In the genomic region with DNA sequence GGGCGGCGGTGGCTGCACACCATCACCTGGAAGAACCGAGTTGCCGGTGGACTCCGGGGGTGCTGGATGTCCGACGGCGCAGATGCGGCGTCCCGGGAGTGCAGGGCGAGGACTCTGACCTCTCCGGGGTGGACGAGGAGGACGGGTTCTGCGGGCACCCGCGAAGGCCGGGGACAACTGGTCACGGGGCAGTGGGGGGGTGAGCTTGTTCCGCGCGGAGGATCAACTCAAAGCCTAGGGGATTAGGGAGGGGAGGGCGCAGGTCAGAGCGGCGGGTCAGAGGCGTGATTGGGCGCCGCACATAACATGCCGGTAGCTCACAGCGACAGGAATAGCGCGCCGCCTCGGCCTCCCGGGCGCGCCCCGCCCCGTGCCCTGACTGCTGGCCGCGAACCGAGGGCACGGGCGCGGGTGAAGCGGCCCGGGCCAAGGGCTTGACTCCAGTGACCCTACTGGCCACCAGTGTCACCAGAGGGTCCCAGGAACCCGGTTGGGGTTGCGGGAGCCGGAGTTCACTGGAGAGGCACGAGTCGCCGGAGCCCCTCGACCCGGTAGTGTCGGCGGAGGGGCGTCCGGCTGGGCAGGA, we compare ENCODE assay signal across 8 cellular contexts. TPM values are rescaled to one million over a fixed set of nuclear protein-coding genes. Genes with fewer than 3 reads are reported as not detected.
A peak's percentile ranks its signal among the peaks of the same experiment; 100 is the strongest.
DNase-seq lines count a peak whose midpoint lies in the region; ATAC-seq and TF ChIP-seq lines count a peak whose summit lies in the region.

A gene with protein sequence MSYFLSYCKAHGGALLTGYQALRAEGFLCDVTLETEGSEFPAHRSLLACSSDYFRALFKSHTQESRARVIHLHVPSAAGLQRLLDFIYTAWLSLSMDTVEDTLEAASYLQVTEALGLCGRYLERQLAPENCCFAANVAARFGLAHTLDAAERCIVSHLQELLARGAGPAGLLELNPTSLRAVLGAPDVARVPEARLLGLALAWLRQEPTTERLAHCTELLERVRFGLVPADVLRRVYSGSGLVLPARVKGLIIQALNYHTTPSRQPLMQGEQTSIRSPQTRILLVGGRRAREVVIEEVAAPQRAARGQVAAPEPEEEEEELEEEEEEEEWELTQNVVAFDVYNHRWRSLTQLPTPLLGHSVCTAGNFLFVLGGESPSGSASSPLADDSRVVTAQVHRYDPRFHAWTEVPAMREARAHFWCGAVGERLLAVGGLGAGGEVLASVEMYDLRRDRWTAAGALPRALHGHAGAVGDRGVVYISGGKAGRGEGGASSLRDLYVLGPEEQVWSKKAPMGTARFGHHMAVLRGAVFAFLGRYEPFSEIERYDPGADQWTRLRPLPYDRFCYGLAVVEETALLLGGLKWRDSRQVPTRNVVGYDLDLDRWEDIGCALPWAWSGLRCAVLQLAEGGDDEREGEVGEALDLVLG (minus strand): TSS at position 179 of the 586 bp plus-strand sequence. CDS start 542 bp downstream, outside the sequence.

- WGBS in lung, 2 donors: 5 to 42% methylated on average over 34 to 60 of the region's 60 CpGs
- WGBS in body of pancreas, 2 donors: 2% methylated on average over 34 of the region's 60 CpGs; no CpG with 5 or more reads in 1 of the 2 donors

- intact Hi-C loops in vagina (cut with DNase I): no loop called here
- intact Hi-C loops in body of pancreas (cut with DNase I): no loop called here

- H3K27ac ChIP-seq in brain microvascular endothelial cell: no peak within 1 kb of the TSS
- peak within 1 kb of the TSS in 1 of 2 donors; percentile 93 for H3K27ac ChIP-seq in lung (ENCODE audit: low read depth in 1 of 2, low read length in 1 of 2)
- H3K27ac ChIP-seq in vagina: no peak within 1 kb of the TSS
- no peak within 1 kb of the TSS for H3K27ac ChIP-seq in body of pancreas

- ATAC-seq in lung (ENCODE audit: insufficient read depth, low FRiP score) (peak; percentile 23), body of pancreas (no peak)

- TF ChIP-seq CTCF in brain microvascular endothelial cell (IDR thresholded peaks at IDR 0.05; ENCODE audit: low read depth, low read length, missing control alignments) (no peak), lung (IDR thresholded peaks at IDR 0.05; ENCODE audit: control extremely low read depth, extremely low read depth) (no peak), vagina (IDR thresholded peaks at IDR 0.05) (no peak), body of pancreas (IDR thresholded peaks at IDR 0.05) (no peak)

- no peaks in the 10 kb centered on the region for H3K4me1 Mint-ChIP-seq in immature natural killer cell

- no peaks in the 10 kb centered on the region for H3K27me3 ChIP-seq in brain microvascular endothelial cell (replicated peaks)
- H3K27me3 ChIP-seq in lung (ENCODE audit: control insufficient read depth, insufficient read depth): peaks cover 4% of the 10 kb centered on the region
- no peaks in the 10 kb centered on the region for H3K27me3 ChIP-seq in vagina
- H3K27me3 ChIP-seq in body of pancreas: no peaks in the 10 kb centered on the region

- H3K4me3 Mint-ChIP-seq in immature natural killer cell: no peak within 1 kb of the TSS

- H3K27ac Mint-ChIP-seq in immature natural killer cell: no peak within 1 kb of the TSS

- in situ Hi-C loops in brain microvascular endothelial cell (cut with HindIII; ENCODE audit: low pct_ligation_motif_present, low sequenced_read_pairs): no loop called here

- peaks cover 0 to 5% (median 1%) of the 10 kb centered on the region in 3 donors for H3K27me3 Mint-ChIP-seq in immature natural killer cell (ENCODE audit: low read depth in 3 of 3)

- no peaks in the 10 kb centered on the region for H3K36me3 Mint-ChIP-seq in immature natural killer cell

- H3K9me3 Mint-ChIP-seq in immature natural killer cell: peaks cover 0 to 3% (median 0%) of the 10 kb centered on the region in 6 donors

- H3K9me3 ChIP-seq in lung (ENCODE audit: control insufficient read depth in 2 of 2, insufficient read depth in 1 of 2, low read length in 1 of 2): peaks cover 0 to 6% of the 10 kb centered on the region in 2 donors
- H3K9me3 ChIP-seq in vagina: no peaks in the 10 kb centered on the region
- H3K9me3 ChIP-seq in body of pancreas: no peaks in the 10 kb centered on the region

- TF ChIP-seq POLR2A in vagina (IDR thresholded peaks at IDR 0.05): no peak
- no peak for TF ChIP-seq POLR2A in body of pancreas (IDR thresholded peaks at IDR 0.05)

- H3K36me3 ChIP-seq in brain microvascular endothelial cell (replicated peaks) (no peaks in the 10 kb centered on the region), lung (ENCODE audit: control insufficient read depth in 2 of 2, insufficient read depth in 2 of 2, low read length in 2 of 2) (no peaks in the 10 kb centered on the region), vagina (no peaks in the 10 kb centered on the region), body of pancreas (replicated peaks in 1 of 2; ENCODE audit: insufficient read depth in 1 of 2, low read depth in 2 of 2) (no peaks in the 10 kb centered on the region)

- DNase-seq in stimulated activated CD4-positive, alpha-beta T cell treated with anti-CD3 and anti-CD28 coated beads, Interleukin-15, amount 100 ng/mL, for 24 hours: peak; percentile 41
- no peak for DNase-seq in stimulated activated CD4-positive, alpha-beta T cell treated with anti-CD3 and anti-CD28 coated beads, Interleukin-12 subunit alpha, Interleukin-12 subunit beta, amount 100 ng/mL, for 4 hours
- DNase-seq in brain microvascular endothelial cell (no peak), lung (ENCODE audit: low spot score) (no peak), vagina (ENCODE audit: extremely low spot score in 2 of 2) (no peak), immature natural killer cell (no peak), body of pancreas (no peak), middle frontal gyrus (ENCODE audit: extremely low spot score, low spot score) (no peak)

- peak within 1 kb of the TSS; percentile 40 for H3K4me3 ChIP-seq in brain microvascular endothelial cell (ENCODE audit: low read depth, low read length)
- no peak within 1 kb of the TSS for H3K4me3 ChIP-seq in lung
- peak within 1 kb of the TSS; percentile 17 to 21 for H3K4me3 ChIP-seq in vagina
- H3K4me3 ChIP-seq in body of pancreas: peak within 1 kb of the TSS in 1 of 2 donors; percentile 5

- peaks cover 0 to 6% of the 10 kb centered on the region in 2 donors for H3K4me1 ChIP-seq in lung (ENCODE audit: control insufficient read depth in 2 of 2, insufficient read depth in 2 of 2, low read length in 2 of 2)
- no peaks in the 10 kb centered on the region for H3K4me1 ChIP-seq in vagina
- peaks cover 3% of the 10 kb centered on the region for H3K4me1 ChIP-seq in body of pancreas

RNA-seq across cellular contexts. Expression of the gene that starts here (rescaled TPM):
- total RNA-seq in lung (under 1 TPM in 1 of 2 donors, not detected in 1; 0.06 TPM), vagina (not detected), body of pancreas (not detected)
- polyA plus RNA-seq in lung (under 1 TPM in 1 of 2 donors, not detected in 1; 0.03 TPM), immature natural killer cell (not detected)

Comparison
In these comparisons a context has a peak if more than half of its experiments do, and no peak if none do; other contexts are left out.
1. Peak in ATAC-seq in lung; RNA of the gene not detected or under 1 TPM.